Comparison of ENCODE assay signal across 13 cellular contexts in the genomic region with DNA sequence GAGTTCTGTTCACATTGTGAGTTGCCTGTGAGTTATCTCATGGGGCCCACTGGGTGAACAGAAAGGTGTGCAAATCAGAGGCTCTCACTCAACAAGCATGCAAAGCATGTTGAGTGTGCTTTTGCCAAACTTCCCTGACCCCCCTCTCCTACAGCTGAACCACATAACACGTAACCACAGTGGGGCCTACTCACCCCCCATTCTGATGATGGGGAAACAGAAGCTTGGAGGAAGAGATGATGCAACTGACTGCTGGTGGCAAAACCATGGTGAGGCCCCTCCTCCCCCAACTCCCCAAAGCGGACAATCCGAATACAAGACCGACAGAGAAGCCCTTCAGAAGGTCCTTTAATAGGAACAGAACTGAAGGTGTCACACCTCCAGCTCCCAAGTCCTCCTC. TPM values are rescaled to one million over a fixed set of nuclear protein-coding genes. Genes with fewer than 3 reads are reported as not detected.
DNase-seq lines count a peak whose midpoint lies in the region; ATAC-seq, FAIRE-seq and TF ChIP-seq lines count a peak whose summit lies in the region.
"Had no signal": no experiment of that assay in that cellular context is flagged by ENCODE, and none has a peak within 500 bp of the region (broad histone marks: within the 10 kb centered on the region; RNA-seq: fewer than 3 reads in every experiment).

No MANE protein-coding gene starts in this region.

- peaks cover 2% of the 10 kb centered on the region for H3K9me3 Mint-ChIP-seq in activated naive CD4-positive, alpha-beta T cell treated with anti-CD3 and anti-CD28 coated beads, Interleukin-2, amount 10 ng/mL, durations not matched to agents 7 days and 5 days
- H3K9me3 Mint-ChIP-seq: endodermal cell had no signal

- peak; percentile 37; the same call in 1 of the 2 replicates for TF ChIP-seq POLR2A in GM12878 (IDR thresholded peaks at IDR 0.05; ENCODE audit: low read depth, low read length)

- H3K27me3 Mint-ChIP-seq in activated naive CD4-positive, alpha-beta T cell treated with anti-CD3 and anti-CD28 coated beads, Interleukin-2, amount 10 ng/mL, durations not matched to agents 7 days and 5 days: peaks cover 4% of the 10 kb centered on the region

- H3K9me3 ChIP-seq in PC-9 (ENCODE audit: insufficient read depth, low read depth): no peaks in the 10 kb centered on the region
- no peaks in the 10 kb centered on the region; the same call in 1 of the 3 replicates for H3K9me3 ChIP-seq in GM12878 (replicated peaks; ENCODE audit: control insufficient read depth, insufficient read depth, low read length)
- H3K9me3 ChIP-seq in small intestine (ENCODE audit: control insufficient read depth, low read depth): no peaks in the 10 kb centered on the region
- H3K9me3 ChIP-seq: ascending aorta, vagina had no signal

- H3K9ac ChIP-seq in GM12878 (ENCODE audit: control insufficient read depth, insufficient read depth, low read length): no peak overlapping the region

- H3K36me3 ChIP-seq in PC-9 (ENCODE audit: low read depth) (0 out of 2 replicates have a peak, but pooled peaks cover 3% of the 10 kb centered on the region), GM12878 (ENCODE audit: control insufficient read depth in 2 of 2, insufficient read depth in 2 of 2, low read length in 1 of 2) (peaks cover 3 to 6% of the 10 kb centered on the region in 2 experiments; a peak in 3 of 4 replicates), small intestine (ENCODE audit: control insufficient read depth in 2 of 2, insufficient read depth in 2 of 2, low read length in 2 of 2) (peaks cover 3 to 7% of the 10 kb centered on the region in 2 donors)

- RAD21 ChIA-PET in GM12878 (lab: Charles Lee; ENCODE audit: unreplicated experiment): interaction anchor here (1.0 kb wide), 1 partner anchor 14 kb away, joined by 3 read pairs; a partner anchor contains a TSS

- H3K79me2 ChIP-seq in PC-9 (ENCODE audit: low read depth) (no peaks in the 10 kb centered on the region), GM12878 (ENCODE audit: control insufficient read depth, insufficient read depth, low read length) (no peaks in the 10 kb centered on the region)

- H3K36me3 Mint-ChIP-seq in activated naive CD4-positive, alpha-beta T cell treated with anti-CD3 and anti-CD28 coated beads, Interleukin-2, amount 10 ng/mL, durations not matched to agents 7 days and 5 days: peaks cover 39% of the 10 kb centered on the region

- 87% methylated on average over 3 of the region's 4 CpGs for WGBS in GM12878 (ENCODE audit: insufficient coverage, insufficient replicate concordance, low lambda C conversion rate, missing lambda C conversion rate)
- 82 to 96% (median 88%) methylated on average over 4 of the region's 4 CpGs for WGBS in small intestine, 3 donors

- DNase-seq in activated naive CD4-positive, alpha-beta T cell treated with anti-CD3 and anti-CD28 coated beads, Interleukin-2, amount 10 ng/mL, durations not matched to agents 7 days and 5 days: no peak
- DNase-seq in activated naive CD4-positive, alpha-beta T cell (lab: John Stamatoyannopoulos, UW): no peak
- DNase-seq in PC-9 (no peak), GM12878 (ENCODE audit: low read depth, low spot score) (no peak), DMS53 (lab: John Stamatoyannopoulos, UW) (no peak), small intestine (no peak)
- DNase-seq in stimulated activated naive CD8-positive, alpha-beta T cell treated with anti-CD3 and anti-CD28 coated beads, Interleukin-15, Interleukin-2, amounts not matched to agents 100 U/mL and 50 U/mL, for 24 hours: peak; percentile 52
- DNase-seq: endodermal cell, kidney glomerular epithelial cell, NCI-H2171 had no signal

- no peak for TF ChIP-seq EP300 in GM12878 (IDR thresholded peaks at IDR 0.05; ENCODE audit: borderline replicate concordance in 1 of 2, control insufficient read depth in 1 of 2, low read depth in 2 of 2, low read length in 2 of 2)

- CTCF ChIA-PET in activated naive CD4-positive, alpha-beta T cell treated with anti-CD3 and anti-CD28 coated beads, Interleukin-2, amount 10 ng/mL, durations not matched to agents 7 days and 5 days (lab: Charles Lee): interaction anchor here (1.2 to 4.9 kb wide), 2 partner anchors 12 to 14 kb away, joined by 6 to 23 read pairs; a partner anchor contains a TSS
- CTCF ChIA-PET in PC-9 (lab: Charles Lee): no interaction called here
- CTCF ChIA-PET in GM12878 (lab: Yijun Ruan, JAX): interaction anchor here (1.1 to 2.2 kb wide), 2 partner anchors 11 to 14 kb away, joined by 6 to 7 read pairs; a partner anchor contains a TSS

- ATAC-seq in GM12878 (no peak), GM18909 (IDR thresholded peaks at IDR 0.05; ENCODE audit: poor library complexity, unreplicated experiment) (no peak)
- peak; percentile 12 for ATAC-seq in stimulated activated naive CD8-positive, alpha-beta T cell treated with anti-CD3 and anti-CD28 coated beads, Interleukin-15, Interleukin-2, amounts not matched to agents 100 U/mL and 50 U/mL, for 24 hours

- intact Hi-C loops in PC-9 (cut with micrococcal nuclease; ENCODE audit: unreplicated experiment) (no loop called here), GM12878 (cut with micrococcal nuclease; ENCODE audit: unreplicated experiment) (no loop called here)

- H3K27me3 ChIP-seq in PC-9 (ENCODE audit: insufficient read depth, low read depth) (no peaks in the 10 kb centered on the region), GM12878 (replicated peaks in 1 of 2; ENCODE audit: control insufficient read depth in 2 of 2, insufficient read depth in 2 of 2, low read length in 1 of 2) (no peaks in the 10 kb centered on the region), small intestine (ENCODE audit: control insufficient read depth in 2 of 2, insufficient read depth in 2 of 2, low read length in 2 of 2) (no peaks in the 10 kb centered on the region)
- H3K27me3 ChIP-seq: ascending aorta, vagina had no signal

- H3K4me2 ChIP-seq in PC-9 (no peak overlapping the region), GM12878 (ENCODE audit: control insufficient read depth, insufficient read depth) (no peak overlapping the region)

- H3K27ac ChIP-seq in PC-9 (no peak overlapping the region), GM12878 (ENCODE audit: control insufficient read depth, insufficient read depth) (no peak overlapping the region), small intestine (ENCODE audit: low read depth in 1 of 2, low read length in 1 of 2) (no peak overlapping the region)
- H3K27ac ChIP-seq: ascending aorta, vagina had no signal

- H2AFZ ChIP-seq in PC-9 (no peak overlapping the region), GM12878 (ENCODE audit: control insufficient read depth, low read depth, low read length) (no peak overlapping the region)

- H3K4me1 ChIP-seq in PC-9 (replicated peaks; ENCODE audit: insufficient read depth) (peaks cover 12% of the 10 kb centered on the region), GM12878 (ENCODE audit: control insufficient read depth, insufficient read depth, low read length) (0 out of 2 replicates have a peak, but pooled peaks cover 3% of the 10 kb centered on the region), small intestine (ENCODE audit: control insufficient read depth in 2 of 2, insufficient read depth in 1 of 2, low read depth in 1 of 2, low read length in 1 of 2) (peaks cover 4 to 5% of the 10 kb centered on the region in 2 donors)

- POLR2A ChIA-PET in PC-9 (lab: Charles Lee; ENCODE audit: unreplicated experiment): no interaction called here
- POLR2A ChIA-PET in GM12878 (lab: Charles Lee): no interaction called here

- TF ChIP-seq RAD21 in GM12878 (IDR thresholded peaks at IDR 0.05; ENCODE audit: insufficient read depth, low read depth, low read length): no peak

- SMC1A ChIA-PET in GM12878 (lab: Charles Lee; ENCODE audit: uncharacterized antibody, unreplicated experiment): interaction anchor here (1.4 kb wide), 1 partner anchor 14 kb away, joined by 5 read pairs; no protein-coding TSS in a partner anchor

- H3K4me1 Mint-ChIP-seq in activated naive CD4-positive, alpha-beta T cell treated with anti-CD3 and anti-CD28 coated beads, Interleukin-2, amount 10 ng/mL, durations not matched to agents 7 days and 5 days: peaks cover 32% of the 10 kb centered on the region

- peaks cover 35% of the 10 kb centered on the region for H3F3A ChIP-seq in PC-9 (ENCODE audit: insufficient read depth, low read depth)

- H4K20me1 ChIP-seq in PC-9 (ENCODE audit: insufficient read depth) (peaks cover 10% of the 10 kb centered on the region), GM12878 (ENCODE audit: control insufficient read depth, insufficient read depth) (no peaks in the 10 kb centered on the region)

- H3K4me3 ChIP-seq in PC-9: no peak overlapping the region
- H3K4me3 ChIP-seq in GM12878: no peak overlapping the region
- no peak overlapping the region for H3K4me3 ChIP-seq in small intestine (ENCODE audit: low read depth in 1 of 2, low read length in 2 of 2)
- H3K4me3 ChIP-seq: ascending aorta, vagina had no signal

- in situ Hi-C loops in GM12878 (cut with MboI): no loop called here

- FAIRE-seq in GM12878 (lab: Jason Lieb, UNC): no peak
- no peak for FAIRE-seq in small intestine (lab: Jason Lieb, UNC)

- peak overlapping the region; percentile 25 for H3K27ac Mint-ChIP-seq in activated naive CD4-positive, alpha-beta T cell treated with anti-CD3 and anti-CD28 coated beads, Interleukin-2, amount 10 ng/mL, durations not matched to agents 7 days and 5 days
- H3K27ac Mint-ChIP-seq: endodermal cell had no signal

- no peaks in the 10 kb centered on the region for H3K9me2 ChIP-seq in PC-9 (ENCODE audit: insufficient read depth)

- H3K4me3 Mint-ChIP-seq in activated naive CD4-positive, alpha-beta T cell treated with anti-CD3 and anti-CD28 coated beads, Interleukin-2, amount 10 ng/mL, durations not matched to agents 7 days and 5 days: no peak overlapping the region
- H3K4me3 Mint-ChIP-seq: endodermal cell had no signal

- BruUV-seq in PC-9 (replicated peaks; lab: Mats Ljungman, UMichigan): TSS peak; percentile 4
- no TSS peak for BruUV-seq in GM12878 (replicated peaks; lab: Mats Ljungman, UMichigan)

- no peak for TF ChIP-seq CTCF in PC-9 (conservative IDR thresholded peaks at IDR 0.05)
- TF ChIP-seq CTCF in GM12878 (IDR thresholded peaks at IDR 0.05 in 2 of 3, conservative IDR thresholded peaks at IDR 0.05 in 1 of 3; ENCODE audit: control insufficient read depth in 2 of 3, extremely low read depth in 1 of 3, insufficient read depth in 1 of 3, low read depth in 3 of 3, low read length in 3 of 3): no peak

RNA-seq across cellular contexts. Expression of a gene that starts 4.0 kb away (rescaled TPM):
- total RNA-seq in PC-9 (2021) (5.4 and 7.7 TPM in 2 replicates), GM12878 (2014; rRNA removed) (2.8 and 3.5 TPM in 2 replicates), GM12878 (2014; rRNA removed; fragmentation: Illumina TruSeq; extraction: Trizol) (1.8 and 2.2 TPM in 2 replicates), GM12878 (2021) (5.2 and 5.3 TPM in 2 replicates)
- total RNA-seq in GM12878 (2013; cell fraction: nucleolus; rRNA removed): 3.6 and 5.3 TPM in 2 replicates
- 3.2 TPM for polyA plus RNA-seq in GM12878 (2011; ENCODE audit: low read depth)
- polyA plus RNA-seq in GM12878 (2011; rRNA removed) (0.68 and 1.2 TPM in 2 replicates), GM12878 (2014; fragmentation: Illumina TruSeq; extraction: Trizol) (2.8 and 3.1 TPM in 2 replicates), GM12878 (2014; fragmentation: Nextera tagmentation; extraction: Ambion mirVana) (under 1 TPM; 0.10 to 0.97 TPM), GM12878 (2014; rRNA removed) (3.5 and 4.4 TPM in 2 replicates), GM12878 (2016; fragmentation: Nextera tagmentation; extraction: Ambion mirVana) (1 to 10 TPM; 1.1 to 1.4 TPM), small intestine (10 to 100 TPM in 2 of 3 donors, 1 to 10 TPM in 1; 9.5 to 11.9 (median 10.1) TPM)
- 1.2 and 1.4 TPM in 2 replicates for polyA plus RNA-seq in GM12878 (2011; cell fraction: cytosol; rRNA removed)
- polyA plus RNA-seq in GM12878 (2011; cell fraction: nucleus; rRNA removed): 7.1 and 7.5 TPM in 2 replicates
- 4.8 and 6.3 TPM in 2 replicates for polyA plus RNA-seq in GM12878 (2012)
- polyA minus RNA-seq in GM12878 (2011; rRNA and poly(A)+ RNA removed): 1.0 and 1.4 TPM in 2 replicates
- polyA minus RNA-seq in GM12878 (2011; cell fraction: cytosol; rRNA and poly(A)+ RNA removed): 0.80 and 1.1 TPM in 2 replicates
- 1.1 and 1.9 TPM in 2 replicates for polyA minus RNA-seq in GM12878 (2011; cell fraction: nucleus; rRNA and poly(A)+ RNA removed)

RNA-seq across cellular contexts. Expression of a gene that starts 15.0 kb away (rescaled TPM):
- total RNA-seq in PC-9 (2021): 26.8 and 30.3 TPM in 2 replicates
- total RNA-seq in GM12878 (2013; cell fraction: nucleolus; rRNA removed): 9.9 and 10.4 TPM in 2 replicates
- 0.96 and 1.1 TPM in 2 replicates for total RNA-seq in GM12878 (2014; rRNA removed)
- total RNA-seq in GM12878 (2014; rRNA removed; fragmentation: Illumina TruSeq; extraction: Trizol): 0.78 and 0.85 TPM in 2 replicates
- total RNA-seq in GM12878 (2021): 17.8 and 18.3 TPM in 2 replicates
- polyA plus RNA-seq in GM12878 (2011; ENCODE audit: low read depth): 0.83 TPM
- 0.49 and 1.5 TPM in 2 replicates for polyA plus RNA-seq in GM12878 (2011; rRNA removed)
- polyA plus RNA-seq in GM12878 (2011; cell fraction: cytosol; rRNA removed): 2.0 and 3.3 TPM in 2 replicates
- polyA plus RNA-seq in GM12878 (2011; cell fraction: nucleus; rRNA removed): 7.5 and 10.9 TPM in 2 replicates
- polyA plus RNA-seq in GM12878 (2012): 6.5 and 7.1 TPM in 2 replicates
- polyA plus RNA-seq in GM12878 (2014; fragmentation: Illumina TruSeq; extraction: Trizol): 0.24 and 1.2 TPM in 2 replicates
- under 1 TPM; 0.02 to 0.05 TPM for polyA plus RNA-seq in GM12878 (2014; fragmentation: Nextera tagmentation; extraction: Ambion mirVana)
- polyA plus RNA-seq in GM12878 (2014; rRNA removed): 7.6 and 9.8 TPM in 2 replicates
- polyA plus RNA-seq in GM12878 (2016; fragmentation: Nextera tagmentation; extraction: Ambion mirVana): under 1 TPM; 0.13 to 0.37 TPM
- polyA minus RNA-seq in GM12878 (2011; rRNA and poly(A)+ RNA removed): 0.51 and 1.1 TPM in 2 replicates
- polyA minus RNA-seq in GM12878 (2011; cell fraction: cytosol; rRNA and poly(A)+ RNA removed): 2.9 and 4.3 TPM in 2 replicates
- polyA minus RNA-seq in GM12878 (2011; cell fraction: nucleus; rRNA and poly(A)+ RNA removed): 1.6 and 3.6 TPM in 2 replicates
- 1 to 10 TPM; 4.0 to 6.8 (median 4.3) TPM for polyA plus RNA-seq in small intestine

RNA-seq across cellular contexts. Expression of a gene that starts 20.3 kb away (rescaled TPM):
- total RNA-seq in PC-9 (2021) (30.0 and 37.0 TPM in 2 replicates), GM12878 (2014; rRNA removed) (15.6 and 18.6 TPM in 2 replicates), GM12878 (2014; rRNA removed; fragmentation: Illumina TruSeq; extraction: Trizol) (3.7 and 3.8 TPM in 2 replicates), GM12878 (2021) (14.7 and 17.2 TPM in 2 replicates)
- total RNA-seq in GM12878 (2013; cell fraction: nucleolus; rRNA removed): 10.3 and 13.5 TPM in 2 replicates
- 1.4 TPM for polyA plus RNA-seq in GM12878 (2011; ENCODE audit: low read depth)
- polyA plus RNA-seq in GM12878 (2011; rRNA removed) (1.5 and 3.7 TPM in 2 replicates), GM12878 (2014; fragmentation: Illumina TruSeq; extraction: Trizol) (1.1 TPM in 1 of 2 replicates, not detected in the other), GM12878 (2014; fragmentation: Nextera tagmentation; extraction: Ambion mirVana) (under 1 TPM in 1 of 2 experiments, not detected in 1; 0.47 TPM), GM12878 (2014; rRNA removed) (13.9 and 15.0 TPM in 2 replicates), GM12878 (2016; fragmentation: Nextera tagmentation; extraction: Ambion mirVana) (10 to 100 TPM; 12.4 to 12.8 TPM), small intestine (10 to 100 TPM; 40.2 to 63.5 (median 51.2) TPM)
- polyA plus RNA-seq in GM12878 (2011; cell fraction: cytosol; rRNA removed): 7.5 and 14.6 TPM in 2 replicates
- 17.2 and 20.1 TPM in 2 replicates for polyA plus RNA-seq in GM12878 (2011; cell fraction: nucleus; rRNA removed)
- polyA plus RNA-seq in GM12878 (2012): 7.8 and 10.7 TPM in 2 replicates
- 1.1 and 3.7 TPM in 2 replicates for polyA minus RNA-seq in GM12878 (2011; rRNA and poly(A)+ RNA removed)
- polyA minus RNA-seq in GM12878 (2011; cell fraction: cytosol; rRNA and poly(A)+ RNA removed): 4.4 and 6.4 TPM in 2 replicates
- polyA minus RNA-seq in GM12878 (2011; cell fraction: nucleus; rRNA and poly(A)+ RNA removed): 4.2 and 6.7 TPM in 2 replicates

RNA-seq across cellular contexts. Expression of a gene that starts 20.4 kb away (rescaled TPM):
- 56.6 and 64.7 TPM in 2 replicates for total RNA-seq in PC-9 (2021)
- 16.2 and 23.0 TPM in 2 replicates for total RNA-seq in GM12878 (2013; cell fraction: nucleolus; rRNA removed)
- total RNA-seq in GM12878 (2014; rRNA removed): 9.4 and 12.2 TPM in 2 replicates
- 4.7 and 5.7 TPM in 2 replicates for total RNA-seq in GM12878 (2014; rRNA removed; fragmentation: Illumina TruSeq; extraction: Trizol)
- 31.8 and 34.2 TPM in 2 replicates for total RNA-seq in GM12878 (2021)
- 12.4 TPM for polyA plus RNA-seq in GM12878 (2011; ENCODE audit: low read depth)
- polyA plus RNA-seq in GM12878 (2011; rRNA removed): 5.5 and 7.9 TPM in 2 replicates
- polyA plus RNA-seq in GM12878 (2011; cell fraction: cytosol; rRNA removed): 9.7 and 13.8 TPM in 2 replicates
- polyA plus RNA-seq in GM12878 (2011; cell fraction: nucleus; rRNA removed): 50.7 and 83.1 TPM in 2 replicates
- 33.1 and 35.3 TPM in 2 replicates for polyA plus RNA-seq in GM12878 (2012)
- 5.3 and 7.4 TPM in 2 replicates for polyA plus RNA-seq in GM12878 (2014; fragmentation: Illumina TruSeq; extraction: Trizol)
- 1 to 10 TPM; 2.3 to 7.4 TPM for polyA plus RNA-seq in GM12878 (2014; fragmentation: Nextera tagmentation; extraction: Ambion mirVana)
- polyA plus RNA-seq in GM12878 (2014; rRNA removed): 27.1 and 30.2 TPM in 2 replicates
- 10 to 100 TPM; 24.7 to 25.3 TPM for polyA plus RNA-seq in GM12878 (2016; fragmentation: Nextera tagmentation; extraction: Ambion mirVana)
- polyA minus RNA-seq in GM12878 (2011; rRNA and poly(A)+ RNA removed): 3.4 and 7.0 TPM in 2 replicates
- 5.5 and 8.0 TPM in 2 replicates for polyA minus RNA-seq in GM12878 (2011; cell fraction: cytosol; rRNA and poly(A)+ RNA removed)
- polyA minus RNA-seq in GM12878 (2011; cell fraction: nucleus; rRNA and poly(A)+ RNA removed): 8.2 and 17.3 TPM in 2 replicates
- 10 to 100 TPM in 2 of 3 donors, 1 to 10 TPM in 1; 8.3 to 16.8 (median 16.3) TPM for polyA plus RNA-seq in small intestine

RNA-seq across cellular contexts. Expression of a gene that starts 21.1 kb away (rescaled TPM):
- total RNA-seq in PC-9 (2021): 25.2 and 25.4 TPM in 2 replicates
- total RNA-seq in GM12878 (2013; cell fraction: nucleolus; rRNA removed): 3.4 and 3.8 TPM in 2 replicates
- 4.6 and 5.0 TPM in 2 replicates for total RNA-seq in GM12878 (2014; rRNA removed)
- 2.1 and 3.0 TPM in 2 replicates for total RNA-seq in GM12878 (2014; rRNA removed; fragmentation: Illumina TruSeq; extraction: Trizol)
- total RNA-seq in GM12878 (2021): 14.6 and 16.8 TPM in 2 replicates
- 3.8 TPM for polyA plus RNA-seq in GM12878 (2011; ENCODE audit: low read depth)
- 2.9 and 4.5 TPM in 2 replicates for polyA plus RNA-seq in GM12878 (2011; rRNA removed)
- 4.9 and 5.3 TPM in 2 replicates for polyA plus RNA-seq in GM12878 (2011; cell fraction: cytosol; rRNA removed)
- 7.8 and 9.2 TPM in 2 replicates for polyA plus RNA-seq in GM12878 (2011; cell fraction: nucleus; rRNA removed)
- 9.1 and 9.2 TPM in 2 replicates for polyA plus RNA-seq in GM12878 (2012)
- 7.0 TPM in 2 replicates for polyA plus RNA-seq in GM12878 (2014; fragmentation: Illumina TruSeq; extraction: Trizol)
- polyA plus RNA-seq in GM12878 (2014; fragmentation: Nextera tagmentation; extraction: Ambion mirVana): 1 to 10 TPM in 1 of 2 experiments, under 1 TPM in 1; 0.60 to 1.5 TPM
- polyA plus RNA-seq in GM12878 (2014; rRNA removed): 8.0 and 9.8 TPM in 2 replicates
- 1 to 10 TPM; 1.4 to 3.9 TPM for polyA plus RNA-seq in GM12878 (2016; fragmentation: Nextera tagmentation; extraction: Ambion mirVana)
- 1.5 and 2.9 TPM in 2 replicates for polyA minus RNA-seq in GM12878 (2011; rRNA and poly(A)+ RNA removed)
- 2.9 and 3.2 TPM in 2 replicates for polyA minus RNA-seq in GM12878 (2011; cell fraction: cytosol; rRNA and poly(A)+ RNA removed)
- 1.5 and 3.6 TPM in 2 replicates for polyA minus RNA-seq in GM12878 (2011; cell fraction: nucleus; rRNA and poly(A)+ RNA removed)
- polyA plus RNA-seq in small intestine: 1 to 10 TPM; 7.2 to 7.5 (median 7.3) TPM
